ENCODE assay signal across 27 cellular contexts in the genomic region with DNA sequence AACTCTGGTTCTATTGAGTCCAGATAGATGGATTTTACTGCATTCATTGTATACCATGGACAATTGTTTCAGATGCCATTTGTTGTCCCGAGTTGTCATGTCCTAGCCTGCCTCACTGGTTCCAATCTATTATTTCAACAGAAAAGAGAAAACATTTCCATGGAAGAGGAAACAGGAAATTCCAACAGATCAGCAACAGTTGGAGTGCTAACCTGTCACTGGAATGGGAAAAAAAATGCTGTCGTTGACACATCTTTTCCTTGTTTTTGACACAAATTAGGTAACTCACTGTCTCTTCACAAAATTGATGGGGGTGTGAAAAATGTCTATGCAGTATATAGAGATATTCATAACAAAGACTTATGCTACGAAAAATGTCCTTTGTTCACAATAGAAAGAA.
"Had no signal": no experiment of that assay in that cellular context is flagged by ENCODE, and none has a peak within 500 bp of the region (broad histone marks: within the 10 kb centered on the region; RNA-seq: fewer than 3 reads in every experiment).

No MANE protein-coding gene starts in this region.

- H3K4me1 Mint-ChIP-seq: stimulated activated naive B cell treated with anti-CD40 and anti-IgM and Interleukin-4, amounts not matched to agents 10 μg/mL and 1 μg/mL and 100 μg/mL, for 72 hours had no signal

- H3K27me3 Mint-ChIP-seq: naive thymus-derived CD4-positive, alpha-beta T cell; progenitor cell of endocrine pancreas; stimulated activated naive B cell treated with anti-CD40 and anti-IgM and Interleukin-4, amounts not matched to agents 10 μg/mL and 1 μg/mL and 100 μg/mL, for 72 hours; stimulated activated naive CD8-positive, alpha-beta T cell treated with anti-CD3 and anti-CD28 coated beads, Interleukin-15, Interleukin-2, amounts not matched to agents 100 ng/mL and 50 ng/mL, for 24 hours had no signal

- H3K4me3 ChIP-seq: gastrocnemius medialis, heart left ventricle, hepatocyte, pancreas, right lobe of liver, thoracic aorta, tibial nerve, upper lobe of right lung, uterus had no signal

- H3K27ac Mint-ChIP-seq: endodermal cell; naive thymus-derived CD4-positive, alpha-beta T cell; nephron; progenitor cell of endocrine pancreas; stimulated activated naive B cell treated with anti-CD40 and anti-IgM and Interleukin-4, amounts not matched to agents 10 μg/mL and 1 μg/mL and 100 μg/mL, for 72 hours; stimulated activated naive CD8-positive, alpha-beta T cell treated with anti-CD3 and anti-CD28 coated beads, Interleukin-15, Interleukin-2, amounts not matched to agents 100 ng/mL and 50 ng/mL, for 24 hours had no signal

- H3K4me3 Mint-ChIP-seq: endodermal cell; naive thymus-derived CD4-positive, alpha-beta T cell; nephron; stimulated activated naive B cell treated with anti-CD40 and anti-IgM and Interleukin-4, amounts not matched to agents 10 μg/mL and 1 μg/mL and 100 μg/mL, for 72 hours; stimulated activated naive CD8-positive, alpha-beta T cell treated with anti-CD3 and anti-CD28 coated beads, Interleukin-15, Interleukin-2, amounts not matched to agents 100 ng/mL and 50 ng/mL, for 24 hours had no signal

- ATAC-seq: gastrocnemius medialis; heart left ventricle; left lobe of liver; naive thymus-derived CD4-positive, alpha-beta T cell; pancreas; right lobe of liver; stimulated activated naive B cell treated with anti-CD40 and anti-IgM and Interleukin-4, amounts not matched to agents 10 μg/mL and 1 μg/mL and 100 μg/mL, for 72 hours; upper lobe of right lung had no signal

- DNase-seq: cortex of kidney; effector CD8-positive, alpha-beta T cell; endodermal cell; foreskin fibroblast; gastrocnemius medialis; heart left ventricle; kidney; mammary epithelial cell; mesendoderm; midbrain; naive thymus-derived CD4-positive, alpha-beta T cell; nucleus accumbens; pancreas; right lobe of liver; small intestine; stimulated activated CD4-positive, alpha-beta T cell treated with anti-CD3 and anti-CD28 coated beads, Interleukin-15, amount 100 ng/mL, for 24 hours; stimulated activated CD4-positive, alpha-beta T cell treated with anti-CD3 and anti-CD28 coated beads, Interleukin-2, amount 100 ng/mL, for 48 hours; stimulated activated naive B cell treated with anti-CD40 and anti-IgM and Interleukin-4, amounts not matched to agents 10 μg/mL and 1 μg/mL and 100 μg/mL, for 72 hours; upper lobe of right lung; uterus had no signal

- FAIRE-seq: kidney, pancreas had no signal
